ENCODE assay signal across 9 cellular contexts in the genomic region with DNA sequence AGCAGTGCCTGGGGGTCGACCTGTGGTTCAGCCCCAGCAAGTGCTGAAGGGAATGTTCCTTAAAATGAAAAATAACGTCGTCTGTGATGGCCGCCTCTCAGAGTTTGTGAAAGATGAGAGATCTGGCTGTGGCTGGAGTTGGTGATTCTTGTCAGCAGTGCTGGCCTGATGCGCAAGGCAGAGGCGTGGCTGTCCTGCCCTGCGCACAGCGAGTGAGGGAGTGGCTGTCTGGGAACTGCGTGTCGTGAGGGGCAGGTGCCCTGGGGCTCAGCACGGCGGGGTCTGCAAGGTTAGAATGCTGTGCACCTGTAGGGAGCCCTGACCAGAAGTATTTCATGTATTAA. TPM values are rescaled to one million over a fixed set of nuclear protein-coding genes. Genes with fewer than 3 reads are reported as not detected.
A peak's percentile ranks its signal among the peaks of the same experiment; 100 is the strongest.
DNase-seq lines count a peak whose midpoint lies in the region; ATAC-seq and TF ChIP-seq lines count a peak whose summit lies in the region.
"Had no signal": no experiment of that assay in that cellular context is flagged by ENCODE, and none has a peak within 500 bp of the region (broad histone marks: within the 10 kb centered on the region; RNA-seq: fewer than 3 reads in every experiment).

No MANE protein-coding gene starts in this region.

- H3K4me3 ChIP-seq in right atrium auricular region (no peak overlapping the region), upper lobe of right lung (no peak overlapping the region)

- peak overlapping the region; percentile 90 for H3K4me3 Mint-ChIP-seq in memory B cell

- H3K27me3 ChIP-seq in right atrium auricular region (no peaks in the 10 kb centered on the region), upper lobe of right lung (no peaks in the 10 kb centered on the region)

- H3K27me3 Mint-ChIP-seq in memory B cell: no peaks in the 10 kb centered on the region

- TF ChIP-seq CTCF in right atrium auricular region (IDR thresholded peaks at IDR 0.05) (no peak), upper lobe of right lung (IDR thresholded peaks at IDR 0.05) (no peak)

- ATAC-seq in left cardiac atrium (no peak), memory B cell (ENCODE audit: low read depth) (no peak), upper lobe of right lung (no peak), GM18511 (IDR thresholded peaks at IDR 0.05; ENCODE audit: unreplicated experiment) (no peak)

- H3K27ac ChIP-seq in right atrium auricular region (peak overlapping the region in 1 of 2 donors; percentile 65), upper lobe of right lung (peak overlapping the region; percentile 80)

- DNase-seq in left cardiac atrium (peak; percentile 16), right atrium auricular region (ENCODE audit: low spot score) (no peak), memory B cell (ENCODE audit: low spot score in 2 of 2) (no peak), upper lobe of right lung (peak; percentile 36), DMS 273 (lab: John Stamatoyannopoulos, UW; ENCODE audit: unreplicated experiment) (no peak), NAMALWA (ENCODE audit: low spot score) (no peak)
- peak; percentile 52 to 60 for DNase-seq in activated T-cell treated with anti-CD3 and anti-CD28 coated beads, Interleukin-2, amount 50 U/mL, for 48 hours
- DNase-seq: Caco-2 had no signal

- H3K4me1 ChIP-seq in right atrium auricular region (peaks cover 0 to 57% of the 10 kb centered on the region in 2 donors), upper lobe of right lung (peaks cover 43% of the 10 kb centered on the region)
- H3K4me1 ChIP-seq: Caco-2 had no signal

- H3K36me3 ChIP-seq in right atrium auricular region (no peaks in the 10 kb centered on the region), upper lobe of right lung (no peaks in the 10 kb centered on the region)

- no peaks in the 10 kb centered on the region for H3K9me3 Mint-ChIP-seq in memory B cell

- H3K9me3 ChIP-seq in right atrium auricular region (no peaks in the 10 kb centered on the region), upper lobe of right lung (no peaks in the 10 kb centered on the region)
- H3K9me3 ChIP-seq: Caco-2 had no signal

- intact Hi-C loops in left cardiac atrium (cut with DNase I): loop anchor here in 1 of 2 donors (5.0 kb wide), 1 partner anchor 48 kb away; no protein-coding TSS in a partner anchor
- intact Hi-C loops in upper lobe of right lung (cut with DNase I): no loop called here

- peaks cover 42% of the 10 kb centered on the region for H3K4me1 Mint-ChIP-seq in memory B cell

- peaks cover 12% of the 10 kb centered on the region for H3K36me3 Mint-ChIP-seq in memory B cell

- H3K27ac Mint-ChIP-seq in memory B cell: peak overlapping the region; percentile 99

RNA-seq across cellular contexts. Expression of a gene that starts 8.8 kb away (rescaled TPM):
- total RNA-seq in left cardiac atrium (10 to 100 TPM; 17.1 to 18.9 TPM), right atrium auricular region (10 to 100 TPM; 19.0 to 20.2 TPM), upper lobe of right lung (16.6 TPM)

Comparison
In these comparisons a context has a peak if more than half of its experiments do, and no peak if none do; other contexts are left out.
1. DNase-seq: peak in left cardiac atrium (single experiment), activated T-cell treated with anti-CD3 and anti-CD28 coated beads, Interleukin-2, amount 50 U/mL, for 48 hours (2 of 2) and upper lobe of right lung (single experiment); none in right atrium auricular region (single experiment), memory B cell (0 of 2), DMS 273 (single experiment) and NAMALWA (single experiment).